In the genomic region with DNA sequence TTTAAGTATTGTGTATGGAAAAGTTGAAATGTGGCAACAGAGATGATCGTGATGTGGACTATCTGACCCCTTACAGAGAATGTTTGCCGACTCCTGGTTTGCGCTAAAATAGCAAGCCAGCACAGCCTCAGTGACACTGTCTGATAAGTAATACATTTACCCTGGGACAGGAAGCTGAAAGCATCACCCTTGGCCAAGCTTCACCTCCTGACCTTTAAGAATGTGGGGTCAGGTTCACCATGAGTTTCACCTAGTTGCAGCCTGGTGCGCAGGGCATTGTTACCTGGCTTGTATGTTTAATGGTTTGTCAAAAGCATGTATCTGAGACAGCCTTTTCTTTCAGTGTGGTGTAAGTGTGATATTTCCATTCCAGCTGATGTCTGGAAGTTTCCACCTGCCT, we compare ENCODE assay signal across 18 cellular contexts. TPM values are rescaled to one million over a fixed set of nuclear protein-coding genes. Genes with fewer than 3 reads are reported as not detected.
DNase-seq lines count a peak whose midpoint lies in the region; ATAC-seq and TF ChIP-seq lines count a peak whose summit lies in the region.
"Had no signal": no experiment of that assay in that cellular context is flagged by ENCODE, and none has a peak within 500 bp of the region (broad histone marks: within the 10 kb centered on the region; RNA-seq: fewer than 3 reads in every experiment).

No MANE protein-coding gene starts in this region.

- TF ChIP-seq CTCF in CD8-positive, alpha-beta T cell (IDR thresholded peaks at IDR 0.05) = no peak
- no peak for TF ChIP-seq CTCF in dorsolateral prefrontal cortex (IDR thresholded peaks at IDR 0.05 in 54 of 56, conservative IDR thresholded peaks at IDR 0.05 in 2 of 56; ENCODE audit: low read depth in 1 of 56, partially characterized antibody in 56 of 56)

- H3K4me3 Mint-ChIP-seq in activated CD8-positive, alpha-beta memory T cell treated with anti-CD3 and anti-CD28 coated beads, Interleukin-2, amount 10 ng/mL, durations not matched to agents 7 days and 5 days = no peak overlapping the region
- no peak overlapping the region for H3K4me3 Mint-ChIP-seq in CD8-positive, alpha-beta T cell
- no peak overlapping the region for H3K4me3 Mint-ChIP-seq in activated T-helper 1 cell treated with anti-CD3 and anti-CD28 coated beads, Interleukin-12 subunit alpha, Interleukin-12 subunit beta, Interleukin-2, Interleukin-4 antibody, amounts not matched to agents 30 ng/mL and 10 ng/mL and 1 ng/mL, durations not matched to agents 14 hours and 24 hours and 36 hours
- H3K4me3 Mint-ChIP-seq in naive thymus-derived CD8-positive, alpha-beta T cell = no peak overlapping the region
- no peak overlapping the region for H3K4me3 Mint-ChIP-seq in T-cell

- POLR2A ChIA-PET in CD8-positive, alpha-beta T cell (lab: Charles Lee) = no interaction called here
- POLR2A ChIA-PET in naive thymus-derived CD8-positive, alpha-beta T cell (lab: Charles Lee) = interaction anchor here (1.0 to 1.3 kb wide), 3 partner anchors 27 to 28 kb away, joined by 3 to 5 read pairs (median 3); no protein-coding TSS in a partner anchor
- POLR2A ChIA-PET in T-cell (lab: Charles Lee) = no interaction called here

- H3K27ac Mint-ChIP-seq in activated CD8-positive, alpha-beta memory T cell treated with anti-CD3 and anti-CD28 coated beads, Interleukin-2, amount 10 ng/mL, durations not matched to agents 7 days and 5 days = peak overlapping the region; percentile 7
- peak overlapping the region; percentile 60 for H3K27ac Mint-ChIP-seq in CD8-positive, alpha-beta T cell
- peak overlapping the region; percentile 44 for H3K27ac Mint-ChIP-seq in activated T-helper 1 cell treated with anti-CD3 and anti-CD28 coated beads, Interleukin-12 subunit alpha, Interleukin-12 subunit beta, Interleukin-2, Interleukin-4 antibody, amounts not matched to agents 30 ng/mL and 10 ng/mL and 1 ng/mL, durations not matched to agents 14 hours and 24 hours and 36 hours
- peak overlapping the region in 6 of 10 donors; percentile 18 to 91 (median 46) for H3K27ac Mint-ChIP-seq in naive thymus-derived CD8-positive, alpha-beta T cell
- H3K27ac Mint-ChIP-seq in T-cell = peak overlapping the region in 1 of 2 donors; percentile 4

- no peak overlapping the region for H3K27ac ChIP-seq in CD8-positive, alpha-beta T cell (ENCODE audit: low read depth, low read length)
- no peak overlapping the region for H3K27ac ChIP-seq in dorsolateral prefrontal cortex
- H3K27ac ChIP-seq: C4-2B, Peyer's patch had no signal

- H3K27me3 Mint-ChIP-seq in activated CD8-positive, alpha-beta memory T cell treated with anti-CD3 and anti-CD28 coated beads, Interleukin-2, amount 10 ng/mL, durations not matched to agents 7 days and 5 days = no peaks in the 10 kb centered on the region
- H3K27me3 Mint-ChIP-seq in CD8-positive, alpha-beta T cell (ENCODE audit: low read depth) = no peaks in the 10 kb centered on the region
- H3K27me3 Mint-ChIP-seq in activated T-helper 1 cell treated with anti-CD3 and anti-CD28 coated beads, Interleukin-12 subunit alpha, Interleukin-12 subunit beta, Interleukin-2, Interleukin-4 antibody, amounts not matched to agents 30 ng/mL and 10 ng/mL and 1 ng/mL, durations not matched to agents 14 hours and 24 hours and 36 hours (ENCODE audit: insufficient read depth) = no peaks in the 10 kb centered on the region
- no peaks in the 10 kb centered on the region for H3K27me3 Mint-ChIP-seq in naive thymus-derived CD8-positive, alpha-beta T cell
- H3K27me3 Mint-ChIP-seq in T-cell = no peaks in the 10 kb centered on the region

- H3K36me3 Mint-ChIP-seq in activated CD8-positive, alpha-beta memory T cell treated with anti-CD3 and anti-CD28 coated beads, Interleukin-2, amount 10 ng/mL, durations not matched to agents 7 days and 5 days = peaks cover 62% of the 10 kb centered on the region
- peaks cover 70% of the 10 kb centered on the region for H3K36me3 Mint-ChIP-seq in CD8-positive, alpha-beta T cell
- H3K36me3 Mint-ChIP-seq in activated T-helper 1 cell treated with anti-CD3 and anti-CD28 coated beads, Interleukin-12 subunit alpha, Interleukin-12 subunit beta, Interleukin-2, Interleukin-4 antibody, amounts not matched to agents 30 ng/mL and 10 ng/mL and 1 ng/mL, durations not matched to agents 14 hours and 24 hours and 36 hours (ENCODE audit: low read depth) = peaks cover 69% of the 10 kb centered on the region
- peaks cover 10 to 50% (median 23%) of the 10 kb centered on the region in 3 donors for H3K36me3 Mint-ChIP-seq in naive thymus-derived CD8-positive, alpha-beta T cell
- peaks cover 46% of the 10 kb centered on the region for H3K36me3 Mint-ChIP-seq in T-cell

- no peak overlapping the region for H3K4me3 ChIP-seq in CD8-positive, alpha-beta T cell (ENCODE audit: low read depth, low read length)
- H3K4me3 ChIP-seq in dorsolateral prefrontal cortex = no peak overlapping the region
- H3K4me3 ChIP-seq: Peyer's patch had no signal

- peaks cover 33% of the 10 kb centered on the region for H3K4me1 ChIP-seq in CD8-positive, alpha-beta T cell (ENCODE audit: insufficient read depth, low read length)

- peaks cover 19% of the 10 kb centered on the region for H3K36me3 ChIP-seq in CD8-positive, alpha-beta T cell (ENCODE audit: insufficient read depth, low read length)

- CTCF ChIA-PET in activated CD8-positive, alpha-beta memory T cell treated with anti-CD3 and anti-CD28 coated beads, Interleukin-2, amount 10 ng/mL, durations not matched to agents 7 days and 5 days (lab: Charles Lee) = interaction anchor here (1.0 to 1.5 kb wide), 3 partner anchors 29 to 32 kb away, joined by 3 to 7 read pairs (median 4); partner anchors contain the start of gene TRAF5
- CTCF ChIA-PET in CD8-positive, alpha-beta T cell (lab: Charles Lee) = interaction anchor here (0.5 to 6.3 kb wide), 4 partner anchors 30 to 909 kb away, joined by 3 to 40 read pairs (median 6); partner anchors contain the start of gene TRAF5
- CTCF ChIA-PET in T-cell (lab: Charles Lee) = interaction anchor here in 1 of 2 donors (1.0 to 1.1 kb wide), 2 partner anchors 28 to 32 kb away, joined by 3 to 4 read pairs; no protein-coding TSS in a partner anchor

- intact Hi-C loops in CD8-positive, alpha-beta T cell (cut with DNase I, micrococcal nuclease) = no loop called here
- intact Hi-C loops in activated T-helper 1 cell treated with anti-CD3 and anti-CD28 coated beads, Interleukin-12 subunit alpha, Interleukin-12 subunit beta, Interleukin-2, Interleukin-4 antibody, amounts not matched to agents 30 ng/mL and 10 ng/mL and 1 ng/mL, durations not matched to agents 14 hours and 24 hours and 36 hours (cut with micrococcal nuclease) = loop anchor here (1.0 to 2.0 kb wide), 3 partner anchors 25 to 75 kb away; no protein-coding TSS in a partner anchor
- intact Hi-C loops in dorsolateral prefrontal cortex (cut with DNase I) = no loop called here

- H3K27me3 ChIP-seq in CD8-positive, alpha-beta T cell (ENCODE audit: insufficient read depth, low read length) = no peaks in the 10 kb centered on the region
- no peaks in the 10 kb centered on the region for H3K27me3 ChIP-seq in dorsolateral prefrontal cortex
- H3K27me3 ChIP-seq: Peyer's patch had no signal

- no peak for DNase-seq in activated CD8-positive, alpha-beta memory T cell treated with anti-CD3 and anti-CD28 coated beads, Interleukin-2, amount 10 ng/mL, durations not matched to agents 7 days and 5 days
- no peak for DNase-seq in activated CD8-positive, alpha-beta memory T cell treated with anti-CD3 and anti-CD28 coated beads, Interleukin-2, amount 50 U/mL, for 48 hours
- DNase-seq in CD8-positive, alpha-beta T cell = no peak
- DNase-seq in activated T-helper 1 cell treated with anti-CD3 and anti-CD28 coated beads, Interleukin-12 subunit alpha, Interleukin-12 subunit beta, Interleukin-2, Interleukin-4 antibody, amounts not matched to agents 30 ng/mL and 10 ng/mL and 1 ng/mL, durations not matched to agents 14 hours and 24 hours and 36 hours (ENCODE audit: low spot score) = no peak
- no peak for DNase-seq in naive thymus-derived CD8-positive, alpha-beta T cell
- DNase-seq in NCI-H226 (no peak), T-cell (no peak), dorsolateral prefrontal cortex (no peak)
- DNase-seq: Calu3, DMS79, H7, NCI-H1048, NCI-H1436 treated with DMSO at 0.1 percent for 48 hours, NCI-H2029 treated with DMSO at 0.1 percent for 48 hours, NCI-H510A treated with DMSO at 0.1 percent for 48 hours, Peyer's patch had no signal

- H3K9me3 ChIP-seq in CD8-positive, alpha-beta T cell (ENCODE audit: low read length) = no peaks in the 10 kb centered on the region
- H3K9me3 ChIP-seq: Peyer's patch had no signal

- ATAC-seq in activated CD8-positive, alpha-beta memory T cell treated with anti-CD3 and anti-CD28 coated beads, Interleukin-2, amount 10 ng/mL, durations not matched to agents 7 days and 5 days = no peak
- ATAC-seq in CD8-positive, alpha-beta T cell = no peak
- no peak for ATAC-seq in naive thymus-derived CD8-positive, alpha-beta T cell
- no peak for ATAC-seq in T-cell (replicated peaks in 1 of 4)
- ATAC-seq: Right ventricle myocardium inferior had no signal

- peaks cover 10% of the 10 kb centered on the region for H3K9me3 Mint-ChIP-seq in activated CD8-positive, alpha-beta memory T cell treated with anti-CD3 and anti-CD28 coated beads, Interleukin-2, amount 10 ng/mL, durations not matched to agents 7 days and 5 days (ENCODE audit: low read depth)
- peaks cover 4% of the 10 kb centered on the region for H3K9me3 Mint-ChIP-seq in CD8-positive, alpha-beta T cell
- peaks cover 15% of the 10 kb centered on the region for H3K9me3 Mint-ChIP-seq in activated T-helper 1 cell treated with anti-CD3 and anti-CD28 coated beads, Interleukin-12 subunit alpha, Interleukin-12 subunit beta, Interleukin-2, Interleukin-4 antibody, amounts not matched to agents 30 ng/mL and 10 ng/mL and 1 ng/mL, durations not matched to agents 14 hours and 24 hours and 36 hours
- H3K9me3 Mint-ChIP-seq in naive thymus-derived CD8-positive, alpha-beta T cell = peaks cover 0 to 5% (median 4%) of the 10 kb centered on the region in 9 donors
- no peaks in the 10 kb centered on the region for H3K9me3 Mint-ChIP-seq in T-cell

- peaks cover 51% of the 10 kb centered on the region for H3K4me1 Mint-ChIP-seq in activated CD8-positive, alpha-beta memory T cell treated with anti-CD3 and anti-CD28 coated beads, Interleukin-2, amount 10 ng/mL, durations not matched to agents 7 days and 5 days
- peaks cover 60% of the 10 kb centered on the region for H3K4me1 Mint-ChIP-seq in CD8-positive, alpha-beta T cell (ENCODE audit: low read depth)
- peaks cover 72% of the 10 kb centered on the region for H3K4me1 Mint-ChIP-seq in activated T-helper 1 cell treated with anti-CD3 and anti-CD28 coated beads, Interleukin-12 subunit alpha, Interleukin-12 subunit beta, Interleukin-2, Interleukin-4 antibody, amounts not matched to agents 30 ng/mL and 10 ng/mL and 1 ng/mL, durations not matched to agents 14 hours and 24 hours and 36 hours (ENCODE audit: low read depth)
- H3K4me1 Mint-ChIP-seq in naive thymus-derived CD8-positive, alpha-beta T cell = peaks cover 32 to 61% (median 57%) of the 10 kb centered on the region in 4 donors
- peaks cover 46 to 54% (median 52%) of the 10 kb centered on the region in 3 donors for H3K4me1 Mint-ChIP-seq in T-cell

RNA-seq across cellular contexts. Expression of gene TRAF5, which starts 29.2 kb away (rescaled TPM):
- total RNA-seq in activated CD8-positive, alpha-beta memory T cell treated with anti-CD3 and anti-CD28 coated beads, Interleukin-2, amount 10 ng/mL, durations not matched to agents 7 days and 5 days = 10 to 100 TPM; 49.7 to 63.2 TPM
- total RNA-seq in CD8-positive, alpha-beta T cell = 10 to 100 TPM; 20.5 to 24.0 TPM
- 54.3 and 57.2 TPM in 2 replicates for total RNA-seq in activated T-helper 1 cell treated with anti-CD3 and anti-CD28 coated beads, Interleukin-12 subunit alpha, Interleukin-12 subunit beta, Interleukin-2, Interleukin-4 antibody, amounts not matched to agents 30 ng/mL and 10 ng/mL and 1 ng/mL, durations not matched to agents 14 hours and 24 hours and 36 hours
- total RNA-seq in naive thymus-derived CD8-positive, alpha-beta T cell = 10 to 100 TPM; 72.4 to 74.3 TPM
- polyA plus RNA-seq in naive thymus-derived CD8-positive, alpha-beta T cell = 10 to 100 TPM; 18.2 to 32.5 (median 18.5) TPM
- total RNA-seq in T-cell = 10 to 100 TPM; 49.5 to 64.5 (median 57.2) TPM
- 10 to 100 TPM in 59 of 120 experiments, 1 to 10 TPM in 61; 4.0 to 22.1 (median 9.9) TPM for total RNA-seq in dorsolateral prefrontal cortex
